ENCODE assay signal across 8 cellular contexts in genomic region chr15:80072285-80072684, GRCh38. TPM values are rescaled to one million over a fixed set of nuclear protein-coding genes. Genes with fewer than 3 reads are reported as not detected.
DNase-seq lines count a peak whose midpoint lies in the region; ATAC-seq and TF ChIP-seq lines count a peak whose summit lies in the region.

No MANE protein-coding gene starts in this region.

- H2AFZ ChIP-seq in hepatocyte = no peak overlapping the region

- 0% methylated on average over 1 of the region's 1 CpG for WGBS in hepatocyte (ENCODE audit: low lambda C conversion rate, missing lambda C conversion rate)

- in situ Hi-C loops in astrocyte of the cerebellum (cut with HindIII; ENCODE audit: low sequenced_read_pairs) = no loop called here

- peaks cover 81% of the 10 kb centered on the region for H4K20me1 ChIP-seq in hepatocyte (ENCODE audit: insufficient read depth, poor library complexity, severe bottlenecking)

- H3K9me3 ChIP-seq in hepatocyte (ENCODE audit: low read depth) = no peaks in the 10 kb centered on the region

- TF ChIP-seq CTCF in astrocyte of the cerebellum (IDR thresholded peaks at IDR 0.05; ENCODE audit: low read depth, low read length, missing control alignments) = no peak
- TF ChIP-seq CTCF in hepatocyte (IDR thresholded peaks at IDR 0.05; ENCODE audit: poor library complexity) = no peak

- no peaks in the 10 kb centered on the region for H3K36me3 ChIP-seq in hepatocyte (replicated peaks; ENCODE audit: insufficient read depth, low read depth)

- H3K27me3 ChIP-seq in hepatocyte = no peaks in the 10 kb centered on the region

- H3K4me1 ChIP-seq in hepatocyte (ENCODE audit: insufficient read depth) = peaks cover 31% of the 10 kb centered on the region

- H3K4me2 ChIP-seq in hepatocyte = peak overlapping the region; percentile 68

- H3K79me2 ChIP-seq in hepatocyte = peaks cover 96% of the 10 kb centered on the region

- ATAC-seq in GM21423 (IDR thresholded peaks at IDR 0.05; ENCODE audit: unreplicated experiment) = peak; percentile 87

- no peaks in the 10 kb centered on the region for H3K9me2 ChIP-seq in hepatocyte (replicated peaks; ENCODE audit: insufficient read depth)

- peak overlapping the region; percentile 49 for H3K4me3 ChIP-seq in astrocyte of the cerebellum (ENCODE audit: low read depth, low read length)
- H3K4me3 ChIP-seq in hepatocyte = peak overlapping the region; percentile 13

- DNase-seq in DMS79 treated with DMSO at 0.1 percent for 48 hours (lab: John Stamatoyannopoulos, UW) = peak; percentile 74
- DNase-seq in HUDEP-2 (lab: John Stamatoyannopoulos, UW; ENCODE audit: unreplicated experiment in 76 of 76) = peak in 41 of 76 experiments; percentile 2 to 87 (median 72)
- DNase-seq in NCI-H82 treated with DMSO at 0.1 percent for 48 hours (lab: John Stamatoyannopoulos, UW; ENCODE audit: unreplicated experiment) = peak; percentile 97
- DNase-seq in astrocyte of the cerebellum (ENCODE audit: low read depth) = peak; percentile 79
- DNase-seq in hepatocyte (ENCODE audit: low spot score) = peak; percentile 81
- DNase-seq in retina = peak; percentile 61
- no peak for DNase-seq in activated CD8-positive, alpha-beta memory T cell treated with anti-CD3 and anti-CD28 coated beads, Interleukin-2, amount 50 U/mL, for 48 hours

- H3K27ac ChIP-seq in hepatocyte = no peak overlapping the region

RNA-seq across cellular contexts. Expression of gene ZFAND6, which starts 12.8 kb away (rescaled TPM):
- total RNA-seq in hepatocyte = 160 and 187 TPM in 2 replicates
- polyA plus RNA-seq in hepatocyte = 104 and 113 TPM in 2 replicates
